In the genomic region with DNA sequence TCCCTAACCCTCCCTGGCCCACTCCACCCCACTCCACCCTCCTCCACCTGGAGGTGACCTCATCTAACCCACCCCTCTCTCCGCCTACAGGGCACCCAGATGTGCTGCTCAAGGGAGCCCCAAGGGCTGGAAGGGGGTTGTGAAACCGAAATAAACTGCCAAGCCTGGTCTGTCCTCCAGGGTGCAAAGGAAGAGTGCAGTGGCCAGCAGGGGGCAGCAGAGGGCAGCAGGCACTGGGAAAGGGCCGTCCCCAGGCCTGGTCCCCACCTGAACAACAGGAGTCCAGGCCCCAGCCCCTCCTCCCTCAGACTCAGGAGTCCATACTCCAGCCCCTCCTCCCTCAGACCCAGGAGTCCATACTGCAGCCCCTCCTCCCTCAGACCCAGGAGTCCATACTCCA, we compare ENCODE assay signal across 1 cellular context.
A peak's percentile ranks its signal among the peaks of the same experiment; 100 is the strongest.
TF ChIP-seq lines count a peak whose summit lies in the region.

No MANE protein-coding gene starts in this region.

TF ChIP-seq in HepG2, 621 proteins besides CTCF, POLR2A, EP300 and RAD21 (continues in another document):
- no peak for TF ChIP-seq TEAD2 (CRISPR knock-in tag; IDR thresholded peaks at IDR 0.05)
- 0 out of 2 replicates have a peak, but pooled peaks have one; percentile 59 for TF ChIP-seq ZNF761 (CRISPR knock-in tag; conservative IDR thresholded peaks at IDR 0.05)
- no peak for TF ChIP-seq ZBTB46 (CRISPR knock-in tag; IDR thresholded peaks at IDR 0.05; ENCODE audit: borderline replicate concordance)
- peak; percentile 78 for TF ChIP-seq ZFP36 (IDR thresholded peaks at IDR 0.05; ENCODE audit: borderline replicate concordance, low read depth, low read length, partially characterized antibody)
- TF ChIP-seq DNMT3B (CRISPR knock-in tag; conservative IDR thresholded peaks at IDR 0.05) = no peak
- peak; percentile 67 for TF ChIP-seq PRPF4 (IDR thresholded peaks at IDR 0.05; ENCODE audit: low read depth, low read length, poor library complexity, severe bottlenecking)
- peak; percentile 62; the same call in 1 of the 2 replicates for TF ChIP-seq REPIN1 (CRISPR knock-in tag; IDR thresholded peaks at IDR 0.05; ENCODE audit: borderline replicate concordance, low read depth)
- TF ChIP-seq KDM3A (CRISPR knock-in tag; IDR thresholded peaks at IDR 0.05; ENCODE audit: low read depth) = no peak
- 0 out of 2 replicates have a peak, but pooled peaks have one; percentile 61 for TF ChIP-seq RFXANK (CRISPR knock-in tag; IDR thresholded peaks at IDR 0.05)
- TF ChIP-seq XRCC5 (optimal IDR thresholded peaks at IDR 0.05; ENCODE audit: low read length) = peak; percentile 82
- TF ChIP-seq KMT2A (CRISPR knock-in tag; IDR thresholded peaks at IDR 0.05) = peak; percentile 39; the same call in 1 of the 2 replicates
- TF ChIP-seq SP5 (CRISPR knock-in tag; IDR thresholded peaks at IDR 0.05; ENCODE audit: borderline replicate concordance, low read depth) = peak; percentile 71; the same call in 1 of the 2 replicates
- peak; percentile 26; the same call in 1 of the 2 replicates for TF ChIP-seq FOXK2 (IDR thresholded peaks at IDR 0.05)
- peak; percentile 30; the same call in 1 of the 2 replicates for TF ChIP-seq MAX (IDR thresholded peaks at IDR 0.05)
- peak; percentile 62; the same call in 1 of the 2 replicates for TF ChIP-seq ZNF574 (CRISPR knock-in tag; IDR thresholded peaks at IDR 0.05)
- TF ChIP-seq, protein P1, sequence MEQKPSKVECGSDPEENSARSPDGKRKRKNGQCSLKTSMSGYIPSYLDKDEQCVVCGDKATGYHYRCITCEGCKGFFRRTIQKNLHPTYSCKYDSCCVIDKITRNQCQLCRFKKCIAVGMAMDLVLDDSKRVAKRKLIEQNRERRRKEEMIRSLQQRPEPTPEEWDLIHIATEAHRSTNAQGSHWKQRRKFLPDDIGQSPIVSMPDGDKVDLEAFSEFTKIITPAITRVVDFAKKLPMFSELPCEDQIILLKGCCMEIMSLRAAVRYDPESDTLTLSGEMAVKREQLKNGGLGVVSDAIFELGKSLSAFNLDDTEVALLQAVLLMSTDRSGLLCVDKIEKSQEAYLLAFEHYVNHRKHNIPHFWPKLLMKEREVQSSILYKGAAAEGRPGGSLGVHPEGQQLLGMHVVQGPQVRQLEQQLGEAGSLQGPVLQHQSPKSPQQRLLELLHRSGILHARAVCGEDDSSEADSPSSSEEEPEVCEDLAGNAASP (CRISPR knock-in tag; IDR thresholded peaks at IDR 0.05; ENCODE audit: borderline replicate concordance) = peak; percentile 61; the same call in 1 of the 2 replicates
- no peak for TF ChIP-seq SOX6 (IDR thresholded peaks at IDR 0.05)
- peak; percentile 40; the same call in 1 of the 2 replicates for TF ChIP-seq SOX6 (CRISPR knock-in tag; IDR thresholded peaks at IDR 0.05)
- no peak for TF ChIP-seq ATM (IDR thresholded peaks at IDR 0.05; ENCODE audit: borderline replicate concordance)
- TF ChIP-seq KAT8 (CRISPR knock-in tag; IDR thresholded peaks at IDR 0.05) = no peak
- TF ChIP-seq ATF7-NPFF (CRISPR knock-in tag; IDR thresholded peaks at IDR 0.05; ENCODE audit: low read depth) = 0 out of 2 replicates have a peak, but pooled peaks have one; percentile 28
- no peak for TF ChIP-seq ZNF740 (CRISPR knock-in tag; IDR thresholded peaks at IDR 0.05)
- peak in 1 of 2 experiments; percentile 45; a peak in 1 of 4 replicates for TF ChIP-seq KLF16 (CRISPR knock-in tag; IDR thresholded peaks at IDR 0.05)
- TF ChIP-seq DRAP1 (CRISPR knock-in tag; IDR thresholded peaks at IDR 0.05) = no peak
- TF ChIP-seq ZBTB39 (CRISPR knock-in tag; IDR thresholded peaks at IDR 0.05) = peak; percentile 100
- TF ChIP-seq, protein P2, sequence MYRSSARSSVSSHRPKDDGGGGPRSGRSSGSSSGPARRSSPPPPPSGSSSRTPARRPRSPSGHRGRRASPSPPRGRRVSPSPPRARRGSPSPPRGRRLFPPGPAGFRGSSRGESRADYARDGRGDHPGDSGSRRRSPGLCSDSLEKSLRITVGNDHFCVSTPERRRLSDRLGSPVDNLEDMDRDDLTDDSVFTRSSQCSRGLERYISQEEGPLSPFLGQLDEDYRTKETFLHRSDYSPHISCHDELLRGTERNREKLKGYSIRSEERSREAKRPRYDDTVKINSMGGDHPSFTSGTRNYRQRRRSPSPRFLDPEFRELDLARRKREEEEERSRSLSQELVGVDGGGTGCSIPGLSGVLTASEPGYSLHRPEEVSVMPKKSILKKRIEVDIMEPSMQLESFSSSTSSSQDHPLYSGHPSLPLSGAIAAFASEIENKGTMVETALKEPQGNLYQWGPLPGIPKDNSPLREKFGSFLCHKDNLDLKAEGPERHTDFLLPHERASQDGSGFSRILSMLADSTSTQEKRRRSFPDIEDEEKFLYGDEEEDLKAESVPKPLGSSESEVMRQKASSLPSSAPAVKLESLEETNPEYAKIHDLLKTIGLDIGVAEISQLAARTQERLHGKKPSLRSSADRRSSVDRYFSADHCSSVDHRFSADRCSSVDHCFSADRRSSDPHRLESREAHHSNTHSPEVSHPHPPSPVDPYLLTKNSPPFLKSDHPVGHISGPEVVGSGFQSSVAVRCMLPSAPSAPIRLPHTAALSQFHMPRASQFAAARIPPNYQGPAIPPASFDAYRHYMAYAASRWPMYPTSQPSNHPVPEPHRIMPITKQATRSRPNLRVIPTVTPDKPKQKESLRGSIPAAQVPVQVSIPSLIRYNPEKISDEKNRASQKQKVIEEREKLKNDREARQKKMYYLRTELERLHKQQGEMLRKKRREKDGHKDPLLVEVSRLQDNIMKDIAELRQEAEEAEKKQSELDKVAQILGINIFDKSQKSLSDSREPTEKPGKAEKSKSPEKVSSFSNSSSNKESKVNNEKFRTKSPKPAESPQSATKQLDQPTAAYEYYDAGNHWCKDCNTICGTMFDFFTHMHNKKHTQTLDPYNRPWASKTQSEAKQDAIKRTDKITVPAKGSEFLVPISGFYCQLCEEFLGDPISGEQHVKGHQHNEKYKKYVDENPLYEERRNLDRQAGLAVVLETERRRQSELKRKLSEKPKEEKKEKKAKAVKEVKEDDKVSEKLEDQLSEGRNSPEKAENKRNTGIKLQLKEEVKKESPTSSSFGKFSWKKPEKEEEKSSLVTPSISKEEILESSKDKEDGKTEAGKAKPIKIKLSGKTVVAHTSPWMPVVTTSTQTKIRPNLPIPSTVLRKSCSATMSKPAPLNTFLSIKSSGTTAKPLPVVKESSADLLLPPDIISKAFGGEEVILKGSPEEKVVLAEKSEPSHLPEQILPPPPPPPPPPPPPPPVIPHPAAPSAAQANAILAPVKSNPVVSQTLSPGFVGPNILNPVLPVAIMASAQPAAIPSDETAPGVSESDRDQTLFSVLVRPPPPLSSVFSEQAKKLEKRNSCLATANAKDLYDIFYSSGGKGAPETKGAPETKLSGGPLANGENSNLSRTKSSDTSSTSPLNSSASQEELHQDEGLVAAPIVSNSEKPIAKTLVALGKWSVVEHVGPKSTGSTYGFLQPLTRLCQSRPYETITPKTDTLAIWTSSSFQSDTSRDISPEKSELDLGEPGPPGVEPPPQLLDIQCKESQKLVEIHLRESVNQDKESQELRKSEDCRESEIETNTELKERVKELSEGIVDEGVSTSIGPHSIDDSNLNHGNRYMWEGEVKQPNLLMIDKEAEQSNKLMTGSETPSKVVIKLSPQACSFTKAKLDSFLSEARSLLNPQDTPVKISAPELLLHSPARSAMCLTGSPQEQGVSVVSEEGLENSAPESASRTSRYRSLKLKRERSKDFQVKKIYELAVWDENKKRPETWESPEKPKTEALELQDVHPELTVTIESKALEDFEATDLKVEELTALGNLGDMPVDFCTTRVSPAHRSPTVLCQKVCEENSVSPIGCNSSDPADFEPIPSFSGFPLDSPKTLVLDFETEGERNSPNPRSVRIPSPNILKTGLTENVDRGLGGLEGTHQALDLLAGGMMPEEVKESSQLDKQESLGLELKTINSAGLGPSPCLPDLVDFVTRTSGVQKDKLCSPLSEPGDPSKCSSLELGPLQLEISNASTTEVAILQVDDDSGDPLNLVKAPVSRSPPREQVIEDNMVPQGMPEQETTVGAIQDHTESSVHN (CRISPR knock-in tag; IDR thresholded peaks at IDR 0.05) = no peak
- peak; percentile 32; the same call in 1 of the 2 replicates for TF ChIP-seq ARID5B (CRISPR knock-in tag; IDR thresholded peaks at IDR 0.05)
- no peak; the same call in 1 of the 2 replicates for TF ChIP-seq ZKSCAN1 (IDR thresholded peaks at IDR 0.05; ENCODE audit: low read length)
- TF ChIP-seq SRSF1 (optimal IDR thresholded peaks at IDR 0.05; ENCODE audit: low read depth, low read length) = no peak
- TF ChIP-seq ZNF790 (CRISPR knock-in tag; IDR thresholded peaks at IDR 0.05; ENCODE audit: borderline replicate concordance) = no peak
- TF ChIP-seq ZNF337 (CRISPR knock-in tag; IDR thresholded peaks at IDR 0.05; ENCODE audit: borderline replicate concordance, low read depth) = no peak
- TF ChIP-seq ZNF780A (CRISPR knock-in tag; IDR thresholded peaks at IDR 0.05) = no peak
- TF ChIP-seq ZNF569 (CRISPR knock-in tag; IDR thresholded peaks at IDR 0.05; ENCODE audit: borderline replicate concordance) = no peak
- no peak for TF ChIP-seq ZNF44 (CRISPR knock-in tag; IDR thresholded peaks at IDR 0.05)
